26 cellular contexts compared by ENCODE assay signal in the genomic region with DNA sequence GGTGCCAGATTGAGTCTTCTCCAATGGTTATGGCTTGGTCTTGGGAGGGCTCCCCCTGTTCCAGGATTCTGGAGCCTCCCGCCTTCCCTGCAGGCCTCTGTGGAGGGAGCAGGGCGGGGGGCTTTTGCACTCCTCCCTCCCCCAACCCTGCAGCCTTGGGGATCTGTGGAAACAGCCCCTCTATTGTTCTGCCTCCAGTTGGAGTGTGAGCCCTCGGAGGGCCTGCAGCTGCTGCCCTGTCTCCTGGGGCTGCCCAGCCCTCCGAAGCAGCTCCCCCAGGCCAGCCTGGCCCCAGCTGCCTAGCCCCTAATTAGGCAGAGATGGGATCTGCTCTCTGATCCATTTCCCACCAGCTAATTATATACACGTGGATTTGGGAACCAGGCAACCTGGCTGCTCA. TPM values are rescaled to one million over a fixed set of nuclear protein-coding genes. Genes with fewer than 3 reads are reported as not detected.
DNase-seq lines count a peak whose midpoint lies in the region; ATAC-seq and TF ChIP-seq lines count a peak whose summit lies in the region.
"Had no signal": no experiment of that assay in that cellular context is flagged by ENCODE, and none has a peak within 500 bp of the region (broad histone marks: within the 10 kb centered on the region; RNA-seq: fewer than 3 reads in every experiment).

No MANE protein-coding gene starts in this region.

- intact Hi-C loops in posterior vena cava (cut with DNase I), result no loop called here

- peaks cover 7% of the 10 kb centered on the region for H3K27me3 Mint-ChIP-seq in brain
- H3K27me3 Mint-ChIP-seq: activated CD4-positive, alpha-beta T cell treated with anti-CD3 and anti-CD28 coated beads for 36 hours had no signal

- peaks cover 7% of the 10 kb centered on the region for H3K36me3 Mint-ChIP-seq in brain

- ATAC-seq in HG03039 (IDR thresholded peaks at IDR 0.05; ENCODE audit: unreplicated experiment), result no peak
- ATAC-seq: A549; activated CD4-positive, alpha-beta T cell treated with anti-CD3 and anti-CD28 coated beads for 36 hours; body of pancreas; HCT116; SK-N-SH treated with all-trans-retinoic acid at 6 μM for 48 hours had no signal

- H3K9me3 Mint-ChIP-seq in brain, result peaks cover 0 to 1% (median 0%) of the 10 kb centered on the region in 5 experiments
- H3K9me3 Mint-ChIP-seq: naive B cell had no signal

- DNase-seq in NCI-H82 (lab: John Stamatoyannopoulos, UW), result peak; percentile 62
- DNase-seq in NCI-H82 treated with DMSO at 0.1 percent for 48 hours (lab: John Stamatoyannopoulos, UW; ENCODE audit: unreplicated experiment), result no peak
- DNase-seq in NCI-H2171 treated with DMSO at 0.1 percent for 48 hours (lab: John Stamatoyannopoulos, UW), result peak; percentile 78
- peak; percentile 67 for DNase-seq in posterior vena cava (ENCODE audit: low spot score)
- DNase-seq in SHP77 (lab: John Stamatoyannopoulos, UW), result no peak
- DNase-seq in SIG-M5 (lab: John Stamatoyannopoulos, UW), result no peak
- DNase-seq: activated CD4-positive, alpha-beta T cell treated with anti-CD3 and anti-CD28 coated beads for 36 hours; activated T-cell treated with anti-CD3 and anti-CD28 coated beads, Interleukin-2, amount 50 U/mL, for 1 hour; body of pancreas; Caco-2; DMS79 treated with DMSO at 0.1 percent for 48 hours; dorsolateral prefrontal cortex; KG1; naive B cell; NCI-H1436 treated with DMSO at 0.1 percent for 48 hours; NCI-H2107; NCI-H526 treated with DMSO at 0.1 percent for 48 hours; ovary; RPMI8226; stimulated activated CD4-positive, alpha-beta T cell treated with anti-CD3 and anti-CD28 coated beads, Interleukin-2, amount 100 ng/mL, for 24 hours; trophoblast cell had no signal

- peak overlapping the region in 4 of 5 experiments; percentile 22 to 88 (median 63) for H3K27ac Mint-ChIP-seq in brain

- no peak for TF ChIP-seq CTCF in brain (conservative IDR thresholded peaks at IDR 0.05)

- H3K4me3 Mint-ChIP-seq in brain, result peak overlapping the region in 3 of 5 experiments; percentile 58 to 85 (median 83)
- H3K4me3 Mint-ChIP-seq: activated CD4-positive, alpha-beta T cell treated with anti-CD3 and anti-CD28 coated beads for 36 hours had no signal

- H3K4me1 Mint-ChIP-seq in brain, result peaks cover 41% of the 10 kb centered on the region

RNA-seq across cellular contexts. Expression of a gene that starts 14.7 kb away (rescaled TPM):
- 21.9 TPM for polyA plus RNA-seq in brain (ENCODE audit: insufficient read depth, low read depth, low replicate concordance)
- total RNA-seq in posterior vena cava, result 1 to 10 TPM; 2.7 to 4.0 TPM

Comparison
In these comparisons a context has a peak if more than half of its experiments do, and no peak if none do; other contexts are left out.
1. DNase-seq: peak in NCI-H82 (single experiment), NCI-H2171 treated with DMSO at 0.1 percent for 48 hours (single experiment) and posterior vena cava (single experiment); none in NCI-H82 treated with DMSO at 0.1 percent for 48 hours (single experiment), SHP77 (0 of 2) and SIG-M5 (single experiment).